1 cellular context compared by ENCODE assay signal in the genomic region with DNA sequence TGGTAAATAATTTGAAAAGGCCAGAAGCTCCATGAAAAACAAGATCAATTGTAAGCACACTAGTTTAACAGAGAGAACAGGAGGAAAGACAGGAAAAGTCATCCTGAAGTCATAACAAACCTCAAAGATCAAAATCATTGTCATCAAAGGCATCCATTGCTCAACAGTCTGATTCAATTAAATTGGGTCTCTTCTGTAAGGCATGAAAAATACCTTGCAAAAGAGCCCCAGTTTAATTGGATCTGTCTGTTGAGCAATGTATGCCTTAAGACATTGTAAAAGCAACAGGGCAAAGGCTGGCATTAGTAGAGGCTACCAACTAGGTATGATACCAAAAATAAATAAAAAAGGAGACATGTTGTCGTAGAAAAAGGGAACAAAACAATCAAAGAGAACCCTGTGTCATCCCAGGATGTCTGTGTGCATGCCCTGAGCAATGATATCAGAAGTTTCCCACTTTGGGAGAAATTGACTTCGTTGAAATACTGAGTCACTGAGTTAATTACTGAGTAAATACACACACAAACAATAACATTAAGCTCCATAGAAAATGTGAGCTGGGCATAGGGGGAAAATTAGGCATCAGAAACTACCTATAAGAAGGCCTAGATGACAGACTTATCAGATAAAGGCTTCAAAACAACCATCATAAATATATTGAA.
TF ChIP-seq lines count a peak whose summit lies in the region.

No MANE protein-coding gene starts in this region.

TF ChIP-seq in HepG2, 621 proteins besides CTCF, POLR2A, EP300 and RAD21 (continued from another document and continues in another):
- TF ChIP-seq ZNF3 (CRISPR knock-in tag; IDR thresholded peaks at IDR 0.05) (no peak), FOXA3 (CRISPR knock-in tag; IDR thresholded peaks at IDR 0.05) (peak; percentile 65; the same call in 1 of the 2 replicates), TBX3 (IDR thresholded peaks at IDR 0.05; ENCODE audit: borderline replicate concordance) (no peak), ZBTB3 (CRISPR knock-in tag; IDR thresholded peaks at IDR 0.05; ENCODE audit: borderline replicate concordance, low read depth) (no peak), ZNF749 (CRISPR knock-in tag; IDR thresholded peaks at IDR 0.05; ENCODE audit: borderline replicate concordance) (no peak), SMAD1 (CRISPR knock-in tag; IDR thresholded peaks at IDR 0.05; ENCODE audit: borderline replicate concordance, low read depth) (no peak), POLR2AphosphoS5 (IDR thresholded peaks at IDR 0.05; ENCODE audit: low read depth, low read length) (no peak), HNF4A (CRISPR knock-in tag; IDR thresholded peaks at IDR 0.05) (0 out of 2 replicates have a peak, but pooled peaks have one; percentile 8), FOSL1 (CRISPR knock-in tag; IDR thresholded peaks at IDR 0.05; ENCODE audit: borderline replicate concordance) (0 out of 2 replicates have a peak, but pooled peaks have one; percentile 35), MED1 (CRISPR knock-in tag; IDR thresholded peaks at IDR 0.05) (peak; percentile 25; the same call in 1 of the 2 replicates), THAP11 (CRISPR knock-in tag; IDR thresholded peaks at IDR 0.05) (0 out of 2 replicates have a peak, but pooled peaks have one; percentile 6), GATAD2A (CRISPR knock-in tag; IDR thresholded peaks at IDR 0.05) (peak; percentile 42; the same call in 1 of the 2 replicates), HMG20A (CRISPR knock-in tag; IDR thresholded peaks at IDR 0.05; ENCODE audit: borderline replicate concordance) (peak; percentile 66; the same call in 1 of the 2 replicates), NCOA2 (CRISPR knock-in tag; IDR thresholded peaks at IDR 0.05) (peak; percentile 16; the same call in 1 of the 2 replicates), TCF7 (IDR thresholded peaks at IDR 0.05; ENCODE audit: low read depth) (0 out of 2 replicates have a peak, but pooled peaks have one; percentile 17), MAFG (CRISPR knock-in tag; IDR thresholded peaks at IDR 0.05) (no peak)
- TF ChIP-seq, protein P1, sequence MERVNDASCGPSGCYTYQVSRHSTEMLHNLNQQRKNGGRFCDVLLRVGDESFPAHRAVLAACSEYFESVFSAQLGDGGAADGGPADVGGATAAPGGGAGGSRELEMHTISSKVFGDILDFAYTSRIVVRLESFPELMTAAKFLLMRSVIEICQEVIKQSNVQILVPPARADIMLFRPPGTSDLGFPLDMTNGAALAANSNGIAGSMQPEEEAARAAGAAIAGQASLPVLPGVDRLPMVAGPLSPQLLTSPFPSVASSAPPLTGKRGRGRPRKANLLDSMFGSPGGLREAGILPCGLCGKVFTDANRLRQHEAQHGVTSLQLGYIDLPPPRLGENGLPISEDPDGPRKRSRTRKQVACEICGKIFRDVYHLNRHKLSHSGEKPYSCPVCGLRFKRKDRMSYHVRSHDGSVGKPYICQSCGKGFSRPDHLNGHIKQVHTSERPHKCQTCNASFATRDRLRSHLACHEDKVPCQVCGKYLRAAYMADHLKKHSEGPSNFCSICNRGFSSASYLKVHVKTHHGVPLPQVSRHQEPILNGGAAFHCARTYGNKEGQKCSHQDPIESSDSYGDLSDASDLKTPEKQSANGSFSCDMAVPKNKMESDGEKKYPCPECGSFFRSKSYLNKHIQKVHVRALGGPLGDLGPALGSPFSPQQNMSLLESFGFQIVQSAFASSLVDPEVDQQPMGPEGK (CRISPR knock-in tag; IDR thresholded peaks at IDR 0.05), result no peak
- TF ChIP-seq, protein P2, sequence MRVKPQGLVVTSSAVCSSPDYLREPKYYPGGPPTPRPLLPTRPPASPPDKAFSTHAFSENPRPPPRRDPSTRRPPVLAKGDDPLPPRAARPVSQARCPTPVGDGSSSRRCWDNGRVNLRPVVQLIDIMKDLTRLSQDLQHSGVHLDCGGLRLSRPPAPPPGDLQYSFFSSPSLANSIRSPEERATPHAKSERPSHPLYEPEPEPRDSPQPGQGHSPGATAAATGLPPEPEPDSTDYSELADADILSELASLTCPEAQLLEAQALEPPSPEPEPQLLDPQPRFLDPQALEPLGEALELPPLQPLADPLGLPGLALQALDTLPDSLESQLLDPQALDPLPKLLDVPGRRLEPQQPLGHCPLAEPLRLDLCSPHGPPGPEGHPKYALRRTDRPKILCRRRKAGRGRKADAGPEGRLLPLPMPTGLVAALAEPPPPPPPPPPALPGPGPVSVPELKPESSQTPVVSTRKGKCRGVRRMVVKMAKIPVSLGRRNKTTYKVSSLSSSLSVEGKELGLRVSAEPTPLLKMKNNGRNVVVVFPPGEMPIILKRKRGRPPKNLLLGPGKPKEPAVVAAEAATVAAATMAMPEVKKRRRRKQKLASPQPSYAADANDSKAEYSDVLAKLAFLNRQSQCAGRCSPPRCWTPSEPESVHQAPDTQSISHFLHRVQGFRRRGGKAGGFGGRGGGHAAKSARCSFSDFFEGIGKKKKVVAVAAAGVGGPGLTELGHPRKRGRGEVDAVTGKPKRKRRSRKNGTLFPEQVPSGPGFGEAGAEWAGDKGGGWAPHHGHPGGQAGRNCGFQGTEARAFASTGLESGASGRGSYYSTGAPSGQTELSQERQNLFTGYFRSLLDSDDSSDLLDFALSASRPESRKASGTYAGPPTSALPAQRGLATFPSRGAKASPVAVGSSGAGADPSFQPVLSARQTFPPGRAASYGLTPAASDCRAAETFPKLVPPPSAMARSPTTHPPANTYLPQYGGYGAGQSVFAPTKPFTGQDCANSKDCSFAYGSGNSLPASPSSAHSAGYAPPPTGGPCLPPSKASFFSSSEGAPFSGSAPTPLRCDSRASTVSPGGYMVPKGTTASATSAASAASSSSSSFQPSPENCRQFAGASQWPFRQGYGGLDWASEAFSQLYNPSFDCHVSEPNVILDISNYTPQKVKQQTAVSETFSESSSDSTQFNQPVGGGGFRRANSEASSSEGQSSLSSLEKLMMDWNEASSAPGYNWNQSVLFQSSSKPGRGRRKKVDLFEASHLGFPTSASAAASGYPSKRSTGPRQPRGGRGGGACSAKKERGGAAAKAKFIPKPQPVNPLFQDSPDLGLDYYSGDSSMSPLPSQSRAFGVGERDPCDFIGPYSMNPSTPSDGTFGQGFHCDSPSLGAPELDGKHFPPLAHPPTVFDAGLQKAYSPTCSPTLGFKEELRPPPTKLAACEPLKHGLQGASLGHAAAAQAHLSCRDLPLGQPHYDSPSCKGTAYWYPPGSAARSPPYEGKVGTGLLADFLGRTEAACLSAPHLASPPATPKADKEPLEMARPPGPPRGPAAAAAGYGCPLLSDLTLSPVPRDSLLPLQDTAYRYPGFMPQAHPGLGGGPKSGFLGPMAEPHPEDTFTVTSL (CRISPR knock-in tag; IDR thresholded peaks at IDR 0.05; ENCODE audit: borderline replicate concordance), result peak; percentile 22; the same call in 1 of the 2 replicates
- TF ChIP-seq, protein P3, sequence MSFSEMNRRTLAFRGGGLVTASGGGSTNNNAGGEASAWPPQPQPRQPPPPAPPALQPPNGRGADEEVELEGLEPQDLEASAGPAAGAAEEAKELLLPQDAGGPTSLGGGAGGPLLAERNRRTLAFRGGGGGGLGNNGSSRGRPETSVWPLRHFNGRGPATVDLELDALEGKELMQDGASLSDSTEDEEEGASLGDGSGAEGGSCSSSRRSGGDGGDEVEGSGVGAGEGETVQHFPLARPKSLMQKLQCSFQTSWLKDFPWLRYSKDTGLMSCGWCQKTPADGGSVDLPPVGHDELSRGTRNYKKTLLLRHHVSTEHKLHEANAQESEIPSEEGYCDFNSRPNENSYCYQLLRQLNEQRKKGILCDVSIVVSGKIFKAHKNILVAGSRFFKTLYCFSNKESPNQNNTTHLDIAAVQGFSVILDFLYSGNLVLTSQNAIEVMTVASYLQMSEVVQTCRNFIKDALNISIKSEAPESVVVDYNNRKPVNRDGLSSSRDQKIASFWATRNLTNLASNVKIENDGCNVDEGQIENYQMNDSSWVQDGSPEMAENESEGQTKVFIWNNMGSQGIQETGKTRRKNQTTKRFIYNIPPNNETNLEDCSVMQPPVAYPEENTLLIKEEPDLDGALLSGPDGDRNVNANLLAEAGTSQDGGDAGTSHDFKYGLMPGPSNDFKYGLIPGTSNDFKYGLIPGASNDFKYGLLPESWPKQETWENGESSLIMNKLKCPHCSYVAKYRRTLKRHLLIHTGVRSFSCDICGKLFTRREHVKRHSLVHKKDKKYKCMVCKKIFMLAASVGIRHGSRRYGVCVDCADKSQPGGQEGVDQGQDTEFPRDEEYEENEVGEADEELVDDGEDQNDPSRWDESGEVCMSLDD (CRISPR knock-in tag; IDR thresholded peaks at IDR 0.05; ENCODE audit: borderline replicate concordance), result no peak
- TF ChIP-seq, protein P4, sequence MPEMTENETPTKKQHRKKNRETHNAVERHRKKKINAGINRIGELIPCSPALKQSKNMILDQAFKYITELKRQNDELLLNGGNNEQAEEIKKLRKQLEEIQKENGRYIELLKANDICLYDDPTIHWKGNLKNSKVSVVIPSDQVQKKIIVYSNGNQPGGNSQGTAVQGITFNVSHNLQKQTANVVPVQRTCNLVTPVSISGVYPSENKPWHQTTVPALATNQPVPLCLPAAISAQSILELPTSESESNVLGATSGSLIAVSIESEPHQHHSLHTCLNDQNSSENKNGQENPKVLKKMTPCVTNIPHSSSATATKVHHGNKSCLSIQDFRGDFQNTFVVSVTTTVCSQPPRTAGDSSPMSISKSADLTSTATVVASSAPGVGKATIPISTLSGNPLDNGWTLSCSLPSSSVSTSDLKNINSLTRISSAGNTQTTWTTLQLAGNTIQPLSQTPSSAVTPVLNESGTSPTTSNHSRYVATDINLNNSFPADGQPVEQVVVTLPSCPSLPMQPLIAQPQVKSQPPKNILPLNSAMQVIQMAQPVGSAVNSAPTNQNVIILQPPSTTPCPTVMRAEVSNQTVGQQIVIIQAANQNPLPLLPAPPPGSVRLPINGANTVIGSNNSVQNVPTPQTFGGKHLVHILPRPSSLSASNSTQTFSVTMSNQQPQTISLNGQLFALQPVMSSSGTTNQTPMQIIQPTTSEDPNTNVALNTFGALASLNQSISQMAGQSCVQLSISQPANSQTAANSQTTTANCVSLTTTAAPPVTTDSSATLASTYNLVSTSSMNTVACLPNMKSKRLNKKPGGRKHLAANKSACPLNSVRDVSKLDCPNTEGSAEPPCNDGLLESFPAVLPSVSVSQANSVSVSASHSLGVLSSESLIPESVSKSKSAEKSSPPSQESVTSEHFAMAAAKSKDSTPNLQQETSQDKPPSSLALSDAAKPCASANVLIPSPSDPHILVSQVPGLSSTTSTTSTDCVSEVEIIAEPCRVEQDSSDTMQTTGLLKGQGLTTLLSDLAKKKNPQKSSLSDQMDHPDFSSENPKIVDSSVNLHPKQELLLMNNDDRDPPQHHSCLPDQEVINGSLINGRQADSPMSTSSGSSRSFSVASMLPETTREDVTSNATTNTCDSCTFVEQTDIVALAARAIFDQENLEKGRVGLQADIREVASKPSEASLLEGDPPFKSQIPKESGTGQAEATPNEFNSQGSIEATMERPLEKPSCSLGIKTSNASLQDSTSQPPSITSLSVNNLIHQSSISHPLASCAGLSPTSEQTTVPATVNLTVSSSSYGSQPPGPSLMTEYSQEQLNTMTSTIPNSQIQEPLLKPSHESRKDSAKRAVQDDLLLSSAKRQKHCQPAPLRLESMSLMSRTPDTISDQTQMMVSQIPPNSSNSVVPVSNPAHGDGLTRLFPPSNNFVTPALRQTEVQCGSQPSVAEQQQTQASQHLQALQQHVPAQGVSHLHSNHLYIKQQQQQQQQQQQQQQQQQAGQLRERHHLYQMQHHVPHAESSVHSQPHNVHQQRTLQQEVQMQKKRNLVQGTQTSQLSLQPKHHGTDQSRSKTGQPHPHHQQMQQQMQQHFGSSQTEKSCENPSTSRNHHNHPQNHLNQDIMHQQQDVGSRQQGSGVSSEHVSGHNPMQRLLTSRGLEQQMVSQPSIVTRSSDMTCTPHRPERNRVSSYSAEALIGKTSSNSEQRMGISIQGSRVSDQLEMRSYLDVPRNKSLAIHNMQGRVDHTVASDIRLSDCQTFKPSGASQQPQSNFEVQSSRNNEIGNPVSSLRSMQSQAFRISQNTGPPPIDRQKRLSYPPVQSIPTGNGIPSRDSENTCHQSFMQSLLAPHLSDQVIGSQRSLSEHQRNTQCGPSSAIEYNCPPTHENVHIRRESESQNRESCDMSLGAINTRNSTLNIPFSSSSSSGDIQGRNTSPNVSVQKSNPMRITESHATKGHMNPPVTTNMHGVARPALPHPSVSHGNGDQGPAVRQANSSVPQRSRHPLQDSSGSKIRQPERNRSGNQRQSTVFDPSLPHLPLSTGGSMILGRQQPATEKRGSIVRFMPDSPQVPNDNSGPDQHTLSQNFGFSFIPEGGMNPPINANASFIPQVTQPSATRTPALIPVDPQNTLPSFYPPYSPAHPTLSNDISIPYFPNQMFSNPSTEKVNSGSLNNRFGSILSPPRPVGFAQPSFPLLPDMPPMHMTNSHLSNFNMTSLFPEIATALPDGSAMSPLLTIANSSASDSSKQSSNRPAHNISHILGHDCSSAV (CRISPR knock-in tag; IDR thresholded peaks at IDR 0.05; ENCODE audit: borderline replicate concordance), result no peak
- TF ChIP-seq, protein P5, sequence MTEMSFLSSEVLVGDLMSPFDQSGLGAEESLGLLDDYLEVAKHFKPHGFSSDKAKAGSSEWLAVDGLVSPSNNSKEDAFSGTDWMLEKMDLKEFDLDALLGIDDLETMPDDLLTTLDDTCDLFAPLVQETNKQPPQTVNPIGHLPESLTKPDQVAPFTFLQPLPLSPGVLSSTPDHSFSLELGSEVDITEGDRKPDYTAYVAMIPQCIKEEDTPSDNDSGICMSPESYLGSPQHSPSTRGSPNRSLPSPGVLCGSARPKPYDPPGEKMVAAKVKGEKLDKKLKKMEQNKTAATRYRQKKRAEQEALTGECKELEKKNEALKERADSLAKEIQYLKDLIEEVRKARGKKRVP (CRISPR knock-in tag; IDR thresholded peaks at IDR 0.05), result 0 out of 4 replicates have a peak, but pooled peaks of 1 of the 2 experiments have one; percentile 14
